ENCODE assay signal across 14 cellular contexts in genomic region chr5:150619359-150620230, GRCh38. TPM values are rescaled to one million over a fixed set of nuclear protein-coding genes. Genes with fewer than 3 reads are reported as not detected.
A peak's percentile ranks its signal among the peaks of the same experiment; 100 is the strongest.
DNase-seq lines count a peak whose midpoint lies in the region; ATAC-seq and TF ChIP-seq lines count a peak whose summit lies in the region.
"Had no signal": no experiment of that assay in that cellular context is flagged by ENCODE, and none has a peak within 500 bp of the region (broad histone marks: within the 10 kb centered on the region; RNA-seq: fewer than 3 reads in every experiment).

No MANE protein-coding gene starts in this region.

- no peaks in the 10 kb centered on the region for H3K79me2 ChIP-seq in osteoblast (ENCODE audit: insufficient read depth, low read length)

- H3K4me2 ChIP-seq in osteoblast (ENCODE audit: insufficient read depth, low read length): no peak overlapping the region

- H3K4me1 ChIP-seq in osteoblast (ENCODE audit: insufficient read depth, low read length): peaks cover 54% of the 10 kb centered on the region
- H3K4me1 ChIP-seq in urinary bladder (ENCODE audit: insufficient read depth): no peaks in the 10 kb centered on the region

- WGBS in urinary bladder: 52% methylated on average over 24 of the region's 24 CpGs

- no peak overlapping the region for H2AFZ ChIP-seq in osteoblast (ENCODE audit: low read length)

- DNase-seq in NCI-H2171 treated with DMSO at 0.1 percent for 48 hours (lab: John Stamatoyannopoulos, UW): peak; percentile 26
- DNase-seq in NCI-H2171 (lab: John Stamatoyannopoulos, UW): no peak
- peak; percentile 49 for DNase-seq in fibroblast of villous mesenchyme (ENCODE audit: low read depth)
- DNase-seq in osteoblast (ENCODE audit: insufficient read length, low spot score, missing footprints): peak; percentile 76
- DNase-seq in NCI-H1417 (lab: John Stamatoyannopoulos, UW): no peak
- no peak for DNase-seq in iPS-NIHi11 (ENCODE audit: low spot score)
- DNase-seq: 8988T; mammary epithelial cell; NCI-H1092 treated with DMSO at 0.1 percent for 48 hours; stimulated activated CD4-positive, alpha-beta T cell treated with anti-CD3 and anti-CD28 coated beads, Interleukin-12 subunit alpha, Interleukin-12 subunit beta, amount 100 ng/mL, for 4 hours had no signal

- no peak overlapping the region for H3K27ac ChIP-seq in osteoblast (ENCODE audit: low read depth, low read length)
- peak overlapping the region; percentile 46 for H3K27ac ChIP-seq in urinary bladder (ENCODE audit: low read depth)
- H3K27ac ChIP-seq: HL-60 had no signal

- H3K36me3 ChIP-seq in osteoblast (ENCODE audit: insufficient read depth, low read length) (no peaks in the 10 kb centered on the region), urinary bladder (ENCODE audit: insufficient read depth) (no peaks in the 10 kb centered on the region)

- H4K20me1 ChIP-seq in osteoblast (ENCODE audit: insufficient read depth, low read length): no peaks in the 10 kb centered on the region

- H3K27me3 ChIP-seq in osteoblast (ENCODE audit: insufficient read depth, low read length): no peaks in the 10 kb centered on the region

- ATAC-seq in HG03460 (IDR thresholded peaks at IDR 0.05; ENCODE audit: unreplicated experiment): no peak

- no peak overlapping the region for H3K4me3 ChIP-seq in fibroblast of villous mesenchyme (ENCODE audit: low read depth, low read length)
- H3K4me3 ChIP-seq in osteoblast (ENCODE audit: insufficient read depth, low read length): no peak overlapping the region
- H3K4me3 ChIP-seq in urinary bladder (ENCODE audit: low read depth, low read length): no peak overlapping the region

- no peaks in the 10 kb centered on the region for H3K9me3 ChIP-seq in osteoblast (ENCODE audit: low read depth, low read length)

- TF ChIP-seq CTCF in fibroblast of villous mesenchyme (IDR thresholded peaks at IDR 0.05; ENCODE audit: insufficient read depth, low read depth, low read length) (no peak), osteoblast (IDR thresholded peaks at IDR 0.05; ENCODE audit: extremely low read depth, low read depth, low read length) (no peak)

RNA-seq across cellular contexts. Expression of gene SYNPO, which starts 20.9 kb away (rescaled TPM):
- 7.3 and 10.6 TPM in 2 replicates for total RNA-seq in fibroblast of villous mesenchyme
- 2.7 and 4.0 TPM in 2 replicates for total RNA-seq in osteoblast
- 6.8 TPM for total RNA-seq in urinary bladder
- 47.2 TPM for polyA plus RNA-seq in urinary bladder
- total RNA-seq: activated T-helper 1 cell treated with anti-CD3 and anti-CD28 coated beads, Interleukin-12 subunit alpha, Interleukin-12 subunit beta, Interleukin-2, Interleukin-4 antibody, amounts not matched to agents 30 ng/mL and 10 ng/mL and 1 ng/mL, durations not matched to agents 14 hours and 24 hours and 36 hours had no signal

RNA-seq across cellular contexts. Expression of gene MYOZ3, which starts 41.5 kb away (rescaled TPM):
- total RNA-seq in fibroblast of villous mesenchyme (under 0.01 TPM in 2 replicates), osteoblast (under 0.01 TPM in 1 of 2 replicates, not detected in the other), urinary bladder (3.2 TPM)
- 1.5 TPM for polyA plus RNA-seq in urinary bladder
- total RNA-seq: mammary epithelial cell had no signal
- polyA plus RNA-seq: mammary epithelial cell had no signal

Comparison
In these comparisons a context has a peak if more than half of its experiments do, and no peak if none do; other contexts are left out.
1. DNase-seq: peak in NCI-H2171 treated with DMSO at 0.1 percent for 48 hours (single experiment), fibroblast of villous mesenchyme (single experiment) and osteoblast (single experiment); none in NCI-H2171 (single experiment), NCI-H1417 (0 of 3) and iPS-NIHi11 (single experiment).